In genomic region chr17:35804658-35805192, GRCh38 we compare ENCODE assay signal across 8 cellular contexts. TPM values are rescaled to one million over a fixed set of nuclear protein-coding genes. Genes with fewer than 3 reads are reported as not detected.
DNase-seq lines count a peak whose midpoint lies in the region; ATAC-seq and TF ChIP-seq lines count a peak whose summit lies in the region.

No MANE protein-coding gene starts in this region.

- H3K36me3 Mint-ChIP-seq in T-helper 1 cell treated with Interleukin-12 subunit alpha and Interleukin-12 subunit beta and Interleukin-4 antibody, amounts not matched to agents 30 μg/mL and 1 μg/mL, for 36 hours (ENCODE audit: low read depth) = no peaks in the 10 kb centered on the region

- H3K4me1 Mint-ChIP-seq in T-helper 1 cell treated with Interleukin-12 subunit alpha and Interleukin-12 subunit beta and Interleukin-4 antibody, amounts not matched to agents 30 μg/mL and 1 μg/mL, for 36 hours (ENCODE audit: low read depth) = peaks cover 29% of the 10 kb centered on the region

- H3K27me3 ChIP-seq in lower lobe of right lung (ENCODE audit: low read depth) (no peaks in the 10 kb centered on the region), transverse colon (no peaks in the 10 kb centered on the region)

- H3K27ac Mint-ChIP-seq in T-helper 1 cell treated with Interleukin-12 subunit alpha and Interleukin-12 subunit beta and Interleukin-4 antibody, amounts not matched to agents 30 μg/mL and 1 μg/mL, for 36 hours = peak overlapping the region; percentile 16

- TF ChIP-seq CTCF in C4-2B (conservative IDR thresholded peaks at IDR 0.05) (peak; percentile 98), lower lobe of right lung (IDR thresholded peaks at IDR 0.05) (peak; percentile 86), transverse colon (IDR thresholded peaks at IDR 0.05) (peak; percentile 78 to 97 (median 84))

- H3K27ac ChIP-seq in C4-2B = no peak overlapping the region
- H3K27ac ChIP-seq in lower lobe of right lung = no peak overlapping the region
- peak overlapping the region in 2 of 4 donors; percentile 33 to 42 for H3K27ac ChIP-seq in transverse colon

- no peak overlapping the region for H3K4me3 ChIP-seq in lower lobe of right lung
- no peak overlapping the region for H3K4me3 ChIP-seq in transverse colon

- TF ChIP-seq POLR2A in transverse colon (IDR thresholded peaks at IDR 0.05) = no peak

- no peaks in the 10 kb centered on the region for H3K9me3 Mint-ChIP-seq in T-helper 1 cell treated with Interleukin-12 subunit alpha and Interleukin-12 subunit beta and Interleukin-4 antibody, amounts not matched to agents 30 μg/mL and 1 μg/mL, for 36 hours

- H3K36me3 ChIP-seq in lower lobe of right lung = no peaks in the 10 kb centered on the region
- no peaks in the 10 kb centered on the region for H3K36me3 ChIP-seq in transverse colon

- H3K27me3 Mint-ChIP-seq in T-helper 1 cell treated with Interleukin-12 subunit alpha and Interleukin-12 subunit beta and Interleukin-4 antibody, amounts not matched to agents 30 μg/mL and 1 μg/mL, for 36 hours (ENCODE audit: low read depth) = peaks cover 7% of the 10 kb centered on the region

- no peak overlapping the region for H3K4me3 Mint-ChIP-seq in T-helper 1 cell treated with Interleukin-12 subunit alpha and Interleukin-12 subunit beta and Interleukin-4 antibody, amounts not matched to agents 30 μg/mL and 1 μg/mL, for 36 hours

- no peaks in the 10 kb centered on the region for H3K9me3 ChIP-seq in lower lobe of right lung
- no peaks in the 10 kb centered on the region for H3K9me3 ChIP-seq in transverse colon

- DNase-seq in GM19238 (ENCODE audit: insufficient read length, low spot score) = peak; percentile 63
- DNase-seq in NCI-H2081 (lab: John Stamatoyannopoulos, UW) = peak; percentile 48 to 78
- DNase-seq in ecto neural progenitor cell (ENCODE audit: low spot score) = peak; percentile 70
- DNase-seq in lower lobe of right lung = no peak
- DNase-seq in transverse colon = peak; percentile 50

- WGBS in transverse colon (ENCODE audit: low coverage in 1 of 2), 2 donors = 0 to 28% methylated on average over 1 of the region's 1 CpG

- in situ Hi-C loops in transverse colon (cut with MboI; ENCODE audit: low pct_ligation_motif_present in 1 of 4, low pct_unique_long_range_greater_than_20kb in 1 of 4, low sequenced_read_pairs in 3 of 4) = loop anchor here in 2 of 4 donors (5.0 kb wide), 1 partner anchor 37 kb away; no protein-coding TSS in a partner anchor

- H3K4me1 ChIP-seq in lower lobe of right lung (peaks cover 46% of the 10 kb centered on the region), transverse colon (peaks cover 25 to 50% (median 35%) of the 10 kb centered on the region in 4 donors)

- intact Hi-C loops in lower lobe of right lung (cut with DNase I) = no loop called here
- intact Hi-C loops in transverse colon (cut with DNase I; ENCODE audit: low total_unique reads) = loop anchor here (1.0 kb wide), 1 partner anchor 40 kb away; no protein-coding TSS in a partner anchor

- ATAC-seq in lower lobe of right lung = peak; percentile 67 to 75
- no peak for ATAC-seq in HG02763 (IDR thresholded peaks at IDR 0.05; ENCODE audit: unreplicated experiment)

- no peak for TF ChIP-seq EP300 in transverse colon (IDR thresholded peaks at IDR 0.05; ENCODE audit: low read depth)

RNA-seq across cellular contexts. Expression of gene TAF15, which starts 4.6 kb away (rescaled TPM):
- total RNA-seq in lower lobe of right lung (143 TPM), transverse colon (10 to 100 TPM; 13.1 to 74.3 (median 37.9) TPM)

RNA-seq across cellular contexts. Expression of gene MMP28, which starts 9.3 kb away (rescaled TPM):
- total RNA-seq in lower lobe of right lung (40.9 TPM), transverse colon (100 to 1,000 TPM; 104 to 368 (median 128) TPM)

RNA-seq across cellular contexts. Expression of gene C17orf50, which starts 44.0 kb away (rescaled TPM):
- total RNA-seq in lower lobe of right lung = not detected
- not detected for total RNA-seq in transverse colon

RNA-seq across cellular contexts. Expression of gene GAS2L2, which starts 51.7 kb away (rescaled TPM):
- 3.1 TPM for total RNA-seq in lower lobe of right lung
- not detected for total RNA-seq in transverse colon
